Comparison of ENCODE assay signal across 6 cellular contexts in the genomic region with DNA sequence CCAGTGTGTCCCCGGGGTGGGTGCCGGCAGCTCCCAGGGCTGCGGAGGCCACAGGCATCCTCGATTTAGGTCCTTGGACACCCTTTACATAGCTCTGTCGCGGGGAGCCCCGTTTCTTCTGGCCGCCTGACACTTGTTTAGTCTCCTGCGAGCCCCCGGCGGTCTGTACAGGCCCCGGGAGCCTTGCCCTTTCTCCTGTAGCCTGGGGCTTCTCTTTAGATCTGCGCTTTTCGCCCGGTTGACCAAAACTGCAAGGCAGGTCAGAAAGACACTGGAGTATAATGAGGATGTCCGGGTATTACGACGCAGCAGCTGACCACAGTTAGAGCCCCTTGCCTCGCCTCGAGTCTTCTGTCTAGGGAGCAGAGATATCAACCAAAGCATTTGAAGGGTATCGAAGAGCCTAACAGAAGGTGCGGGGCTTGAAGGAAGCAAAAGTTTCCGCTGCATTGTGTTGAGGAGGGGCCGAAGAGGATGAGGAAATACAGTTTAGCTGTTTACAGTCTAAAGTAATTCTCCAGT. TPM values are rescaled to one million over a fixed set of nuclear protein-coding genes. Genes with fewer than 3 reads are reported as not detected.
DNase-seq lines count a peak whose midpoint lies in the region; ATAC-seq and TF ChIP-seq lines count a peak whose summit lies in the region.

No MANE protein-coding gene starts in this region.

- peak overlapping the region; percentile 91 for H3K9ac ChIP-seq in NT2/D1 (ENCODE audit: insufficient read length, low read depth)

- TF ChIP-seq CTCF in thoracic aorta (IDR thresholded peaks at IDR 0.05) = no peak

- H3K27ac ChIP-seq in thoracic aorta = peak overlapping the region; percentile 65 to 81

- in situ Hi-C loops in ACHN (cut with HindIII; ENCODE audit: low pct_ligation_motif_present, low pct_unique_long_range_greater_than_20kb, low sequenced_read_pairs) = no loop called here

- peaks cover 11% of the 10 kb centered on the region for H3K36me3 ChIP-seq in NT2/D1 (ENCODE audit: insufficient read depth, insufficient read length, low read length)
- no peaks in the 10 kb centered on the region for H3K36me3 ChIP-seq in thoracic aorta

- peak; percentile 32 for DNase-seq in DMS53 treated with DMSO at 0.1 percent for 48 hours (lab: John Stamatoyannopoulos, UW; ENCODE audit: unreplicated experiment)
- DNase-seq in DMS53 (lab: John Stamatoyannopoulos, UW) = no peak
- DNase-seq in NT2/D1 (ENCODE audit: low read depth, low spot score) = no peak
- DNase-seq in germinal center (ENCODE audit: low spot score) = peak; percentile 3
- no peak for DNase-seq in thoracic aorta (ENCODE audit: low spot score)
- no peak for DNase-seq in ACHN

- H3K27me3 ChIP-seq in NT2/D1 (ENCODE audit: insufficient read depth, insufficient read length) = no peaks in the 10 kb centered on the region
- no peaks in the 10 kb centered on the region for H3K27me3 ChIP-seq in thoracic aorta (replicated peaks; ENCODE audit: insufficient read depth)

- H3K4me3 ChIP-seq in NT2/D1 (ENCODE audit: insufficient read length, low read depth) (peak overlapping the region; percentile 73), thoracic aorta (peak overlapping the region; percentile 80)

- no peak for ATAC-seq in thoracic aorta (ENCODE audit: insufficient number of reproducible peaks, low FRiP score, low read depth)

- H3K4me1 ChIP-seq in NT2/D1 (ENCODE audit: insufficient read depth, insufficient read length) (no peaks in the 10 kb centered on the region), thoracic aorta (ENCODE audit: control insufficient read depth in 1 of 2, low read depth in 2 of 2) (peaks cover 4 to 7% of the 10 kb centered on the region in 2 donors)

- no peaks in the 10 kb centered on the region for H3K9me3 ChIP-seq in NT2/D1 (ENCODE audit: insufficient read depth, low read length)
- no peaks in the 10 kb centered on the region for H3K9me3 ChIP-seq in thoracic aorta

RNA-seq across cellular contexts. Expression of a gene that starts 0.4 kb away (rescaled TPM):
- 10 to 100 TPM in 1 of 2 donors, 1 to 10 TPM in 1; 6.2 to 14.2 TPM for total RNA-seq in thoracic aorta

RNA-seq across cellular contexts. Expression of a gene that starts 0.8 kb away (rescaled TPM):
- 10 to 100 TPM; 11.9 to 32.5 TPM for total RNA-seq in thoracic aorta

RNA-seq across cellular contexts. Expression of a gene that starts 0.8 kb away (rescaled TPM):
- 10 to 100 TPM in 1 of 2 donors, 1 to 10 TPM in 1; 7.4 to 17.8 TPM for total RNA-seq in thoracic aorta

RNA-seq across cellular contexts. Expression of a gene that starts 45.1 kb away (rescaled TPM):
- total RNA-seq in thoracic aorta = 10 to 100 TPM; 43.7 to 51.8 TPM

RNA-seq across cellular contexts. Expression of a gene that starts 49.2 kb away (rescaled TPM):
- total RNA-seq in thoracic aorta = 10 to 100 TPM in 1 of 2 donors, 1 to 10 TPM in 1; 7.7 to 18.1 TPM

Comparison
In these comparisons a context has a peak if more than half of its experiments do, and no peak if none do; other contexts are left out.
1. DNase-seq: peak in DMS53 treated with DMSO at 0.1 percent for 48 hours (single experiment) and germinal center (single experiment); none in DMS53 (single experiment), NT2/D1 (single experiment), thoracic aorta (single experiment) and ACHN (single experiment).